Comparison of ENCODE assay signal across 26 cellular contexts in the genomic region with DNA sequence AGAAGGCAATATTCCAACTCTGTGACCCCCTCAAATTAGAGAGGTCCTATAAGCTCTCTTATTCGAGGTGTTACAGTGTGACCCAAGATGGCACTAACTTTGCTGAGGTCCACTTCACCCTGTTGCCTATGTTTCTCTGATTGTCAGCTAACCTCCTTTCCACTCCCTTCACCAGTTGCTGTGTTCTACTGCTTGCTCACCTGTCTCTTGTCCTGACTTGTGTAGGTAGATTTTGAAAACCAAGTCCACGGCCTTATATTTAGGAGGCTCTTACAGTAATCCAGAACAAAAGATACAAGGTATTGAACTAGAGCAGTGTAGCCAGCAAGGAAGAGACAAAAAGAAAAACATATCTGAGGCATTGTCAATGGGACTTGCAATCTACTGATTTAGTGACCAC.
"Had no signal": no experiment of that assay in that cellular context is flagged by ENCODE, and none has a peak within 500 bp of the region (broad histone marks: within the 10 kb centered on the region; RNA-seq: fewer than 3 reads in every experiment).

No MANE protein-coding gene starts in this region.

- H3K4me1 ChIP-seq: SJCRH30 had no signal

- H3K4me1 Mint-ChIP-seq: activated CD4-positive, alpha-beta T cell treated with anti-CD3 and anti-CD28 coated beads, Interleukin-2, amount 10 ng/mL, durations not matched to agents 7 days and 5 days; activated naive CD4-positive, alpha-beta T cell treated with anti-CD3 and anti-CD28 coated beads, Interleukin-2, amount 50 U/mL, for 24 hours; central memory CD8-positive, alpha-beta T cell; IgD-negative memory B cell had no signal

- H3K9ac ChIP-seq: SK-N-SH had no signal

- ATAC-seq: activated T-cell treated with anti-CD3 and anti-CD28 coated beads, Interleukin-2, amount 50 U/mL, for 72 hours; Panc1 had no signal

- DNase-seq: activated CD4-positive, alpha-beta memory T cell treated with anti-CD3 and anti-CD28 coated beads for 36 hours; activated CD4-positive, alpha-beta T cell treated with anti-CD3 and anti-CD28 coated beads, Interleukin-2, amount 10 ng/mL, durations not matched to agents 7 days and 5 days; activated CD4-positive, CD25-positive, alpha-beta regulatory T cell; activated effector memory CD4-positive, alpha-beta T cell treated with Interleukin-2 at 50 U/mL for 16 hours; activated naive CD4-positive, alpha-beta T cell; activated T-cell treated with anti-CD3 and anti-CD28 coated beads for 4 hours; activated T-cell treated with anti-CD3 and anti-CD28 coated beads, Interleukin-2, amount 50 U/mL, for 72 hours; aorta; KG1; MV-4-11; NCI-H1105; NCI-H1436; NCI-H1694 treated with DMSO at 0.1 percent for 48 hours; NCI-H2029 treated with DMSO at 0.1 percent for 48 hours; NCI-H345; NCI-H510A treated with DMSO at 0.1 percent for 48 hours; Right ventricle myocardium superior; RPMI8226; SJCRH30; SK-N-SH; T-helper 1 cell had no signal

- H3K27ac Mint-ChIP-seq: activated CD4-positive, alpha-beta memory T cell treated with anti-CD3 and anti-CD28 coated beads for 36 hours; activated CD4-positive, alpha-beta T cell treated with anti-CD3 and anti-CD28 coated beads, Interleukin-2, amount 10 ng/mL, durations not matched to agents 7 days and 5 days; activated naive CD4-positive, alpha-beta T cell treated with anti-CD3 and anti-CD28 coated beads, Interleukin-2, amount 50 U/mL, for 24 hours; activated T-cell treated with anti-CD3 and anti-CD28 coated beads, Interleukin-2, amount 50 U/mL, for 72 hours; IgD-negative memory B cell had no signal

- H3K27me3 Mint-ChIP-seq: activated CD4-positive, alpha-beta memory T cell treated with anti-CD3 and anti-CD28 coated beads for 36 hours; IgD-negative memory B cell had no signal

- H3K27ac ChIP-seq: SJCRH30, VCaP had no signal

- H3K9me2 ChIP-seq: SK-N-SH had no signal

- H3K27me3 ChIP-seq: SJCRH30 had no signal

- H3K4me2 ChIP-seq: SK-N-SH had no signal

- H3K4me3 ChIP-seq: SJCRH30 had no signal

- H3K36me3 ChIP-seq: SJCRH30 had no signal

- H3K9me3 ChIP-seq: SK-N-SH had no signal

- H3K4me3 Mint-ChIP-seq: activated CD4-positive, alpha-beta memory T cell treated with anti-CD3 and anti-CD28 coated beads for 36 hours; activated CD4-positive, alpha-beta T cell treated with anti-CD3 and anti-CD28 coated beads, Interleukin-2, amount 10 ng/mL, durations not matched to agents 7 days and 5 days; activated naive CD4-positive, alpha-beta T cell treated with anti-CD3 and anti-CD28 coated beads, Interleukin-2, amount 50 U/mL, for 24 hours; activated T-cell treated with anti-CD3 and anti-CD28 coated beads, Interleukin-2, amount 50 U/mL, for 72 hours; central memory CD8-positive, alpha-beta T cell; IgD-negative memory B cell had no signal
